In genomic region chr10:69318997-69319727, GRCh38 we compare ENCODE assay signal across 8 cellular contexts. TPM values are rescaled to one million over a fixed set of nuclear protein-coding genes. Genes with fewer than 3 reads are reported as not detected.
A peak's percentile ranks its signal among the peaks of the same experiment; 100 is the strongest.
DNase-seq lines count a peak whose midpoint lies in the region; TF ChIP-seq lines count a peak whose summit lies in the region.

No MANE protein-coding gene starts in this region.

- no CpG with 5 or more reads among the region's 56 CpGs for WGBS in H9 (ENCODE audit: extremely low coverage, insufficient read length, low lambda C conversion rate)
- WGBS in esophagus squamous epithelium, 2 donors: 0% methylated on average over 7 to 13 of the region's 56 CpGs

- H2BK5ac ChIP-seq in H9 (ENCODE audit: insufficient read length, low read length): no peak overlapping the region

- H3K9ac ChIP-seq in H9 (ENCODE audit: extremely low read depth, insufficient read length, low read length): peak overlapping the region; percentile 21
- H3K9ac ChIP-seq in stomach smooth muscle (ENCODE audit: low read length in 2 of 2): peak overlapping the region; percentile 81 to 90

- no peak overlapping the region for H3K56ac ChIP-seq in H9 (ENCODE audit: insufficient read length, low read depth, low read length)

- peaks cover 48% of the 10 kb centered on the region for H3K79me2 ChIP-seq in H9 (ENCODE audit: insufficient read depth, low read length)

- H3K4me2 ChIP-seq in H9 (ENCODE audit: insufficient read depth, insufficient read length, low read length): peak overlapping the region; percentile 99

- peaks cover 12% of the 10 kb centered on the region for H3K23me2 ChIP-seq in H9 (ENCODE audit: insufficient read length, low read depth, low read length, poor library complexity, severe bottlenecking)

- H3K9me3 ChIP-seq in H9 (ENCODE audit: control insufficient read depth, low read depth, low read length) (no peaks in the 10 kb centered on the region), esophagus squamous epithelium (no peaks in the 10 kb centered on the region), stomach smooth muscle (ENCODE audit: control insufficient read depth in 2 of 2, low read length in 2 of 2) (no peaks in the 10 kb centered on the region)

- no peak overlapping the region for H2BK15ac ChIP-seq in H9 (ENCODE audit: low read depth, low read length)

- DNase-seq in GM10248 (ENCODE audit: extremely low spot score) (peak; percentile 69), H9 (no peak), NCI-H69 (lab: John Stamatoyannopoulos, UW) (peak; percentile 55), esophagus squamous epithelium (lab: John Stamatoyannopoulos, UW) (no peak), nephron progenitor cell (peak; percentile 61), KG1 (lab: John Stamatoyannopoulos, UW) (no peak)
- peak; percentile 87 to 89 for DNase-seq in activated T-cell treated with anti-CD3 and anti-CD28 coated beads, Interleukin-2, amount 50 U/mL, for 48 hours

- TF ChIP-seq CTCF in GM10248 (IDR thresholded peaks at IDR 0.05; ENCODE audit: control extremely low read depth, extremely low read depth, low read depth, missing control alignments) (no peak), H9 (conservative IDR thresholded peaks at IDR 0.05) (no peak), esophagus squamous epithelium (IDR thresholded peaks at IDR 0.05) (no peak), nephron progenitor cell (IDR thresholded peaks at IDR 0.05) (no peak)

- CTCF ChIA-PET in GM10248 (lab: Yijun Ruan, JAX): interaction anchor here (0.8 to 2.7 kb wide), 8 partner anchors 8 to 93 kb away, joined by 3 to 12 read pairs (median 4); no protein-coding TSS in a partner anchor

- H3K27ac Mint-ChIP-seq in H9: peak overlapping the region in 2 of 3 experiments; percentile 73 to 96; a peak in 4 of 7 replicates
- H3K27ac Mint-ChIP-seq in nephron progenitor cell: peak overlapping the region; percentile 59

- no peak for TF ChIP-seq POLR2A in esophagus squamous epithelium (IDR thresholded peaks at IDR 0.05)

- no peak overlapping the region for H2BK12ac ChIP-seq in H9 (ENCODE audit: insufficient read length, low read depth, low read length)

- H3T11ph ChIP-seq in H9 (ENCODE audit: low read length): no peak overlapping the region

- H3K4me3 Mint-ChIP-seq in H9 (peak overlapping the region; percentile 89 to 96), nephron progenitor cell (peak overlapping the region; percentile 97)

- no peaks in the 10 kb centered on the region for H3K27me3 ChIP-seq in H9 (ENCODE audit: insufficient read depth, low read length)
- no peaks in the 10 kb centered on the region for H3K27me3 ChIP-seq in esophagus squamous epithelium
- no peaks in the 10 kb centered on the region for H3K27me3 ChIP-seq in stomach smooth muscle (ENCODE audit: control insufficient read depth in 1 of 2, insufficient read depth in 2 of 2, low read length in 2 of 2)

- H3K36me3 Mint-ChIP-seq in H9 (ENCODE audit: insufficient read depth in 1 of 3, low read depth in 3 of 3) (peaks cover 0 to 4% (median 0%) of the 10 kb centered on the region in 3 experiments; a peak in 2 of 7 replicates), nephron progenitor cell (ENCODE audit: low read depth) (no peaks in the 10 kb centered on the region)

- H4K91ac ChIP-seq in H9 (ENCODE audit: insufficient read length, low read depth, low read length): no peak overlapping the region

- H2BK20ac ChIP-seq in H9 (ENCODE audit: low read depth, low read length, poor library complexity, severe bottlenecking): no peak overlapping the region

- H3K36me3 ChIP-seq in esophagus squamous epithelium: no peaks in the 10 kb centered on the region
- peaks cover 0 to 2% of the 10 kb centered on the region in 2 donors for H3K36me3 ChIP-seq in stomach smooth muscle (ENCODE audit: control insufficient read depth in 2 of 2, insufficient read depth in 2 of 2, low read length in 2 of 2)

- H3K27me3 Mint-ChIP-seq in H9 (ENCODE audit: low read depth): no peaks in the 10 kb centered on the region; the same call in 1 of the 2 replicates
- peaks cover 7% of the 10 kb centered on the region for H3K27me3 Mint-ChIP-seq in nephron progenitor cell (ENCODE audit: low read depth, poor library complexity)

- H3K4me1 ChIP-seq in H9 (ENCODE audit: insufficient read depth, low read length) (peaks cover 30% of the 10 kb centered on the region; the same call in 1 of the 2 replicates), esophagus squamous epithelium (peaks cover 47 to 79% (median 53%) of the 10 kb centered on the region in 3 donors), stomach smooth muscle (ENCODE audit: control insufficient read depth, insufficient read depth, low read length) (peaks cover 41% of the 10 kb centered on the region)

- no peak overlapping the region for H2AFZ ChIP-seq in H9 (ENCODE audit: low read length)

- no peaks in the 10 kb centered on the region for H4K20me1 ChIP-seq in H9 (ENCODE audit: control insufficient read depth, insufficient read depth, insufficient read length)

- peaks cover 3% of the 10 kb centered on the region for H3K79me1 ChIP-seq in H9 (ENCODE audit: insufficient read depth, low read depth, low read length, poor library complexity, severe bottlenecking)

- no peak overlapping the region for H2AK5ac ChIP-seq in H9 (ENCODE audit: insufficient read length, low read length)

- no peak overlapping the region for H4K8ac ChIP-seq in H9 (replicated peaks; ENCODE audit: insufficient read length, low read depth, low read length)

- intact Hi-C loops in esophagus squamous epithelium (cut with DNase I): no loop called here

- no peak overlapping the region for H3K14ac ChIP-seq in H9 (ENCODE audit: insufficient read depth, low read length)

- H3K23ac ChIP-seq in H9 (ENCODE audit: insufficient read length, low read depth, low read length): no peak overlapping the region

- no peak overlapping the region for H3K4ac ChIP-seq in H9 (ENCODE audit: low read depth, low read length)

- POLR2A ChIA-PET in GM10248 (lab: Yijun Ruan, JAX): no interaction called here

- H3K27ac ChIP-seq in H9 (ENCODE audit: insufficient read length, low read depth, low read length): no peak overlapping the region
- peak overlapping the region; percentile 95 to 100 (median 98) for H3K27ac ChIP-seq in esophagus squamous epithelium
- peak overlapping the region; percentile 85 for H3K27ac ChIP-seq in stomach smooth muscle (ENCODE audit: low read length)

- H2BK120ac ChIP-seq in H9 (ENCODE audit: low read depth, low read length, poor library complexity, severe bottlenecking): no peak overlapping the region

- no peak overlapping the region for H4K5ac ChIP-seq in H9 (ENCODE audit: insufficient read length, low read depth, low read length)

- no peak overlapping the region for H3K18ac ChIP-seq in H9 (ENCODE audit: insufficient read length, low read depth, low read length)

- H3K4me3 ChIP-seq in esophagus squamous epithelium: peak overlapping the region; percentile 85 to 96 (median 96)
- H3K4me3 ChIP-seq in stomach smooth muscle (ENCODE audit: low read length in 2 of 2): peak overlapping the region; percentile 74 to 98

- H3K9me3 Mint-ChIP-seq in H9: no peaks in the 10 kb centered on the region
- H3K9me3 Mint-ChIP-seq in nephron progenitor cell: no peaks in the 10 kb centered on the region

- H3K4me1 Mint-ChIP-seq in H9 (peaks cover 43% of the 10 kb centered on the region in 2 experiments), nephron progenitor cell (peaks cover 67% of the 10 kb centered on the region)

RNA-seq across cellular contexts. Expression of gene HK1, which starts 40.9 kb away (rescaled TPM):
- total RNA-seq in H9 (2021): 98.8 and 104 TPM in 2 replicates
- total RNA-seq in esophagus squamous epithelium: 100 to 1,000 TPM; 130 to 189 (median 142) TPM

Comparison
In these comparisons a context has a peak if more than half of its experiments do, and no peak if none do; other contexts are left out.
1. DNase-seq: peak in GM10248 (single experiment), NCI-H69 (single experiment), activated T-cell treated with anti-CD3 and anti-CD28 coated beads, Interleukin-2, amount 50 U/mL, for 48 hours (2 of 2) and nephron progenitor cell (single experiment); none in H9 (single experiment), esophagus squamous epithelium (single experiment) and KG1 (single experiment).